ENCODE assay signal across 11 cellular contexts in the genomic region with DNA sequence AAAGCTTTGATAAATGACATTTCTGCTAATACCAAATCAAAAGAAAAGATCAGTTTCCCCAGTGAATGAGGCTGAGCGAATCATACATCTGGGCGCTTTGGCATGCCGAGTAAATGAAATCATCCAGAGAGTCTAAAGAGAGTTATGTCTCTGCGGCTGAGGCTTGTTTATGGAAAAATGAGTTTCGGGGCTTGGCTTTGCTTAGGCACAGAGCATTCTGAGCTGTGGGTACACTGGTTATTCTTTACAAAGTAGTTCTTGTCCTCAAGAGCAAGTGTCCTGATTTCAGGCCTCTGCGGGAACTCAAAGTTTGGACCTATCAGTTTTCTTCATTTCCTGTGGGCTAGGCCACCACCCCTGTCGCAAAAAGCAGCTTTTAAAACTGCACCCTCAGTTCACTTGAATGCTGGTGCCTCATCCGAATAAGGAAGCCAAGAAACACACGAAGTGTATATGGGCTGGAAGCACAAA.
DNase-seq lines count a peak whose midpoint lies in the region; ATAC-seq and TF ChIP-seq lines count a peak whose summit lies in the region.
"Had no signal": no experiment of that assay in that cellular context is flagged by ENCODE, and none has a peak within 500 bp of the region (broad histone marks: within the 10 kb centered on the region; RNA-seq: fewer than 3 reads in every experiment).

No MANE protein-coding gene starts in this region.

- DNase-seq in MCF 10A (ENCODE audit: unreplicated experiment), result peak; percentile 27
- DNase-seq in breast epithelium (ENCODE audit: low spot score in 2 of 2), result no peak
- no peak for DNase-seq in esophagus muscularis mucosa (ENCODE audit: extremely low spot score)
- peak in 2 of 9 donors; percentile 8 to 15 for DNase-seq in naive thymus-derived CD4-positive, alpha-beta T cell
- no peak for DNase-seq in NCI-H1436 treated with DMSO at 0.1 percent for 48 hours (lab: John Stamatoyannopoulos, UW)
- DNase-seq in COR-L47 (lab: John Stamatoyannopoulos, UW), result no peak
- no peak for DNase-seq in DMS53 treated with DMSO at 0.1 percent for 48 hours (lab: John Stamatoyannopoulos, UW; ENCODE audit: unreplicated experiment)
- no peak for DNase-seq in activated T-cell treated with anti-CD3 and anti-CD28 coated beads, Interleukin-2, amount 50 U/mL, for 4 hours
- DNase-seq: glutamatergic neuron; NCI-H69; stimulated activated CD4-positive, alpha-beta T cell treated with anti-CD3 and anti-CD28 coated beads, Interleukin-15, amount 100 ng/mL, for 24 hours had no signal

- TF ChIP-seq CTCF in MCF 10A (IDR thresholded peaks at IDR 0.05; ENCODE audit: unreplicated experiment), result no peak
- TF ChIP-seq CTCF in breast epithelium (IDR thresholded peaks at IDR 0.05), result no peak
- TF ChIP-seq CTCF in esophagus muscularis mucosa (IDR thresholded peaks at IDR 0.05), result no peak

- CTCF ChIA-PET in MCF 10A (lab: Yijun Ruan, JAX), result no interaction called here
- CTCF ChIA-PET in naive thymus-derived CD4-positive, alpha-beta T cell (lab: Charles Lee), result interaction anchor here (0.7 kb wide), 1 partner anchor 197 kb away, joined by 3 read pairs; no protein-coding TSS in a partner anchor

- no peaks in the 10 kb centered on the region for H3K27me3 Mint-ChIP-seq in MCF 10A (ENCODE audit: insufficient read depth, unreplicated experiment)
- H3K27me3 Mint-ChIP-seq in naive thymus-derived CD4-positive, alpha-beta T cell, result no peaks in the 10 kb centered on the region
- peaks cover 2% of the 10 kb centered on the region for H3K27me3 Mint-ChIP-seq in activated T-cell treated with anti-CD3 and anti-CD28 coated beads, Interleukin-2, amount 50 U/mL, for 4 hours (ENCODE audit: low read depth)

- H3K4me1 Mint-ChIP-seq in MCF 10A (ENCODE audit: insufficient read depth, unreplicated experiment), result peaks cover 56% of the 10 kb centered on the region
- peaks cover 9 to 33% (median 25%) of the 10 kb centered on the region in 7 donors for H3K4me1 Mint-ChIP-seq in naive thymus-derived CD4-positive, alpha-beta T cell
- peaks cover 25% of the 10 kb centered on the region for H3K4me1 Mint-ChIP-seq in activated T-cell treated with anti-CD3 and anti-CD28 coated beads, Interleukin-2, amount 50 U/mL, for 4 hours (ENCODE audit: low read depth)

- no peaks in the 10 kb centered on the region for H3K36me3 Mint-ChIP-seq in MCF 10A (ENCODE audit: insufficient read depth, unreplicated experiment)
- no peaks in the 10 kb centered on the region for H3K36me3 Mint-ChIP-seq in naive thymus-derived CD4-positive, alpha-beta T cell
- H3K36me3 Mint-ChIP-seq in activated T-cell treated with anti-CD3 and anti-CD28 coated beads, Interleukin-2, amount 50 U/mL, for 4 hours (ENCODE audit: insufficient read depth), result no peaks in the 10 kb centered on the region

- no TSS peak for BruUV-seq in MCF 10A (replicated peaks; lab: Mats Ljungman, UMichigan)

- H3K36me3 ChIP-seq in breast epithelium (no peaks in the 10 kb centered on the region), esophagus muscularis mucosa (no peaks in the 10 kb centered on the region)
- H3K36me3 ChIP-seq in naive thymus-derived CD4-positive, alpha-beta T cell (ENCODE audit: control insufficient read depth in 2 of 3, insufficient read depth in 3 of 3, low read length in 3 of 3), result no peaks in the 10 kb centered on the region

- no peak overlapping the region for H3K4me3 ChIP-seq in breast epithelium
- H3K4me3 ChIP-seq in esophagus muscularis mucosa, result no peak overlapping the region
- H3K4me3 ChIP-seq in naive thymus-derived CD4-positive, alpha-beta T cell (ENCODE audit: low read length), result no peak overlapping the region

- TF ChIP-seq POLR2A in breast epithelium (IDR thresholded peaks at IDR 0.05) (no peak), esophagus muscularis mucosa (IDR thresholded peaks at IDR 0.05; ENCODE audit: low read depth) (no peak)

- H3K27me3 ChIP-seq in breast epithelium, result no peaks in the 10 kb centered on the region
- H3K27me3 ChIP-seq in esophagus muscularis mucosa, result no peaks in the 10 kb centered on the region
- H3K27me3 ChIP-seq in naive thymus-derived CD4-positive, alpha-beta T cell (ENCODE audit: control insufficient read depth in 2 of 2, insufficient read depth in 2 of 2, low read length in 2 of 2), result no peaks in the 10 kb centered on the region

- intact Hi-C loops in MCF 10A (cut with micrococcal nuclease) (no loop called here), breast epithelium (cut with DNase I; ENCODE audit: low total_unique reads) (no loop called here), esophagus muscularis mucosa (cut with DNase I) (no loop called here)
- intact Hi-C loops in naive thymus-derived CD4-positive, alpha-beta T cell (cut with micrococcal nuclease), result no loop called here

- H3K9me3 ChIP-seq in breast epithelium, result no peaks in the 10 kb centered on the region
- H3K9me3 ChIP-seq in esophagus muscularis mucosa, result no peaks in the 10 kb centered on the region
- no peaks in the 10 kb centered on the region for H3K9me3 ChIP-seq in naive thymus-derived CD4-positive, alpha-beta T cell (ENCODE audit: control insufficient read depth in 2 of 3, low read length in 3 of 3)

- ATAC-seq in naive thymus-derived CD4-positive, alpha-beta T cell, result no peak
- no peak for ATAC-seq in activated T-cell treated with anti-CD3 and anti-CD28 coated beads, Interleukin-2, amount 50 U/mL, for 4 hours

- H3K4me3 Mint-ChIP-seq in MCF 10A (ENCODE audit: unreplicated experiment), result no peak overlapping the region
- H3K4me3 Mint-ChIP-seq in naive thymus-derived CD4-positive, alpha-beta T cell, result peak overlapping the region in 7 of 10 donors; percentile 54 to 78 (median 62)
- H3K4me3 Mint-ChIP-seq in activated T-cell treated with anti-CD3 and anti-CD28 coated beads, Interleukin-2, amount 50 U/mL, for 4 hours, result no peak overlapping the region

- peak; percentile 4 for TF ChIP-seq EP300 in esophagus muscularis mucosa (IDR thresholded peaks at IDR 0.05)

- H3K27ac Mint-ChIP-seq in MCF 10A (ENCODE audit: low read depth, unreplicated experiment), result peak overlapping the region; percentile 89
- peak overlapping the region in 6 of 9 donors; percentile 7 to 72 (median 46) for H3K27ac Mint-ChIP-seq in naive thymus-derived CD4-positive, alpha-beta T cell

- H3K27ac ChIP-seq in breast epithelium (peak overlapping the region in 1 of 2 donors; percentile 6), esophagus muscularis mucosa (replicated peaks in 1 of 4) (peak overlapping the region; percentile 81 to 87 (median 82))
- H3K27ac ChIP-seq in naive thymus-derived CD4-positive, alpha-beta T cell (ENCODE audit: low read depth, low read length), result no peak overlapping the region

- peaks cover 6% of the 10 kb centered on the region for H3K9me3 Mint-ChIP-seq in MCF 10A (ENCODE audit: unreplicated experiment)
- no peaks in the 10 kb centered on the region for H3K9me3 Mint-ChIP-seq in naive thymus-derived CD4-positive, alpha-beta T cell
- H3K9me3 Mint-ChIP-seq in activated T-cell treated with anti-CD3 and anti-CD28 coated beads, Interleukin-2, amount 50 U/mL, for 4 hours, result no peaks in the 10 kb centered on the region

- POLR2A ChIA-PET in MCF 10A (lab: Yijun Ruan, JAX), result interaction anchor here (0.7 to 1.8 kb wide), 8 partner anchors 9 to 149 kb away, joined by 3 to 7 read pairs (median 3); partner anchors contain the start of gene TGFBR2
- POLR2A ChIA-PET in naive thymus-derived CD4-positive, alpha-beta T cell (lab: Charles Lee), result no interaction called here

- 35% methylated on average over 9 of the region's 9 CpGs for whole genome bisulfite sequencing in esophagus muscularis mucosa

- no peaks in the 10 kb centered on the region for H3K4me1 ChIP-seq in breast epithelium
- peaks cover 27 to 71% (median 69%) of the 10 kb centered on the region in 4 donors for H3K4me1 ChIP-seq in esophagus muscularis mucosa
- peaks cover 0 to 16% of the 10 kb centered on the region in 2 donors for H3K4me1 ChIP-seq in naive thymus-derived CD4-positive, alpha-beta T cell (ENCODE audit: control insufficient read depth in 2 of 2, insufficient read depth in 2 of 2, low read length in 2 of 2)

Comparison
In these comparisons a context has a peak if more than half of its experiments do, and no peak if none do; other contexts are left out.
1. H3K4me3 Mint-ChIP-seq: peak in naive thymus-derived CD4-positive, alpha-beta T cell (7 of 10); none in MCF 10A (single experiment) and activated T-cell treated with anti-CD3 and anti-CD28 coated beads, Interleukin-2, amount 50 U/mL, for 4 hours (single experiment).